1 cellular context compared by ENCODE assay signal in genomic region chr20:38387953-38388352, GRCh38.
TF ChIP-seq lines count a peak whose summit lies in the region.

No MANE protein-coding gene starts in this region.

TF ChIP-seq in H1, 55 proteins besides CTCF, POLR2A, EP300 and RAD21:
- TF ChIP-seq KDM1A (IDR thresholded peaks at IDR 0.05; ENCODE audit: borderline replicate concordance, low read length) = no peak
- no peak for TF ChIP-seq E2F6 (IDR thresholded peaks at IDR 0.05)
- TF ChIP-seq TBP (IDR thresholded peaks at IDR 0.05; ENCODE audit: low read depth, low read length) = no peak
- no peak for TF ChIP-seq BRCA1 (IDR thresholded peaks at IDR 0.05; ENCODE audit: low read depth, low read length)
- no peak for TF ChIP-seq POU5F1 (IDR thresholded peaks at IDR 0.05; ENCODE audit: low read depth, low read length)
- TF ChIP-seq CEBPB (IDR thresholded peaks at IDR 0.05; ENCODE audit: low read depth, low read length) = no peak
- no peak for TF ChIP-seq SUZ12 (IDR thresholded peaks at IDR 0.05; ENCODE audit: low read length)
- TF ChIP-seq, protein P1, sequence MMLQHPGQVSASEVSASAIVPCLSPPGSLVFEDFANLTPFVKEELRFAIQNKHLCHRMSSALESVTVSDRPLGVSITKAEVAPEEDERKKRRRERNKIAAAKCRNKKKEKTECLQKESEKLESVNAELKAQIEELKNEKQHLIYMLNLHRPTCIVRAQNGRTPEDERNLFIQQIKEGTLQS (IDR thresholded peaks at IDR 0.05; ENCODE audit: insufficient read depth, low read depth, low read length) = no peak
